9 cellular contexts compared by ENCODE assay signal in the genomic region with DNA sequence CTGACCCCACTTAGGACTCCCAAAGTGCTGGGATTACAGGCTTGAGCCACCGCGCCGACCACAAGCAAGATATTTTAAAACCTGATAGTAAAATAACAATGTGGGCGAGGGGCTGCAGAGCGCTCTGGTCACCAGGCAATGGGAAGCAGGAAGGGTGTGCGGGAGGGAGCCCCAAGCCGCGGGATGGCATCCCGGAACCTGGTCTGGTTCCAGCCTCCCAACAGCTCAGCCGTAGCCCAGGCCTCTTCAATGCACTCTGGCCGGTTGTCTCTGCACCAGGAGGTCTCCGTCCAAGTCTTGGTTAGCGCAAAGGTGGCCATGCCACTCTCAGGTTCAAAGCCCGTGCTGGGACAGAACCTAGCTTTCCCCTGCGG. TPM values are rescaled to one million over a fixed set of nuclear protein-coding genes. Genes with fewer than 3 reads are reported as not detected.
DNase-seq lines count a peak whose midpoint lies in the region; ATAC-seq and TF ChIP-seq lines count a peak whose summit lies in the region.
"Had no signal": no experiment of that assay in that cellular context is flagged by ENCODE, and none has a peak within 500 bp of the region (broad histone marks: within the 10 kb centered on the region; RNA-seq: fewer than 3 reads in every experiment).

No MANE protein-coding gene starts in this region.

- no peaks in the 10 kb centered on the region for H3K9me3 ChIP-seq in SJSA1 (replicated peaks)
- H3K9me3 ChIP-seq in fibroblast of lung (ENCODE audit: control insufficient read depth, insufficient read depth, low read depth, low read length) = no peaks in the 10 kb centered on the region

- H3K27ac ChIP-seq in SJSA1 (no peak overlapping the region), fibroblast of lung (ENCODE audit: insufficient read depth, low read length) (no peak overlapping the region)

- peaks cover 22% of the 10 kb centered on the region for H3K79me2 ChIP-seq in fibroblast of lung (ENCODE audit: control insufficient read depth, insufficient read depth, low read length)

- peak overlapping the region; percentile 59 for H3K4me2 ChIP-seq in fibroblast of lung (ENCODE audit: extremely low read depth, insufficient read depth, low read length)

- DNase-seq in GM06990 (ENCODE audit: extremely low read depth, insufficient read length) (no peak), SJSA1 (ENCODE audit: low read depth in 1 of 2, low spot score in 2 of 2) (no peak), fibroblast of lung (ENCODE audit: low read depth in 2 of 2) (no peak), skeletal muscle cell (ENCODE audit: low read depth) (no peak), NCI-H526 treated with DMSO at 0.1 percent for 48 hours (lab: John Stamatoyannopoulos, UW) (no peak)

- peak overlapping the region; percentile 38 for H2AFZ ChIP-seq in fibroblast of lung (ENCODE audit: low read length)

- H3K27me3 ChIP-seq in GM06990 (replicated peaks; ENCODE audit: control insufficient read depth, insufficient read depth, low read length) (no peaks in the 10 kb centered on the region), SJSA1 (replicated peaks) (no peaks in the 10 kb centered on the region), fibroblast of lung (ENCODE audit: control insufficient read depth, insufficient read depth, low read length) (no peaks in the 10 kb centered on the region)

- no peaks in the 10 kb centered on the region for H4K20me1 ChIP-seq in fibroblast of lung (ENCODE audit: control insufficient read depth, extremely low read depth, insufficient read depth, low read length)

- no peak overlapping the region for H3K9ac ChIP-seq in fibroblast of lung (ENCODE audit: insufficient read depth, low read length)

- ATAC-seq in GM21360 (IDR thresholded peaks at IDR 0.05; ENCODE audit: unreplicated experiment) (no peak), GM18867 (IDR thresholded peaks at IDR 0.05; ENCODE audit: unreplicated experiment) (no peak), GM19035 (IDR thresholded peaks at IDR 0.05; ENCODE audit: unreplicated experiment) (no peak)

- peaks cover 11% of the 10 kb centered on the region for H3K36me3 ChIP-seq in GM06990 (ENCODE audit: control insufficient read depth, insufficient read depth, low read length)
- H3K36me3 ChIP-seq in SJSA1 = peaks cover 10% of the 10 kb centered on the region; the same call in 1 of the 2 replicates
- H3K36me3 ChIP-seq in fibroblast of lung (ENCODE audit: control insufficient read depth, insufficient read depth, low read length) = peaks cover 26% of the 10 kb centered on the region

- H3K4me1 ChIP-seq in SJSA1 (replicated peaks) = peaks cover 21% of the 10 kb centered on the region
- H3K4me1 ChIP-seq in fibroblast of lung (ENCODE audit: control insufficient read depth, extremely low read depth, insufficient read depth, low read length) = peaks cover 8% of the 10 kb centered on the region

- H3K4me3 ChIP-seq in GM06990 (replicated peaks; ENCODE audit: low read depth, low read length) (peak overlapping the region; percentile 61), SJSA1 (peak overlapping the region; percentile 54), fibroblast of lung (replicated peaks in 1 of 4; ENCODE audit: control extremely low read depth in 1 of 4, insufficient read depth in 1 of 4, low read depth in 3 of 4, low read length in 4 of 4) (peak overlapping the region in 2 of 4 experiments; percentile 19 to 79), skeletal muscle cell (ENCODE audit: low read depth, low read length) (peak overlapping the region; percentile 40)

- TF ChIP-seq CTCF in GM06990 (IDR thresholded peaks at IDR 0.05; ENCODE audit: insufficient read depth, low read length, poor library complexity, severe bottlenecking) = no peak
- no peak for TF ChIP-seq CTCF in fibroblast of lung (conservative IDR thresholded peaks at IDR 0.05 in 1 of 2, IDR thresholded peaks at IDR 0.05 in 1 of 2; ENCODE audit: low read depth in 1 of 2, low read length in 2 of 2)

RNA-seq across cellular contexts. Expression of a gene that starts 0.7 kb away (rescaled TPM):
- total RNA-seq in SJSA1 (2014; rRNA removed; shearing (Covaris generic)) = 3.4 and 5.6 TPM in 2 replicates
- total RNA-seq in fibroblast of lung = 15.7 and 21.1 TPM in 2 replicates
- polyA plus RNA-seq in fibroblast of lung = 16.4 and 17.9 TPM in 2 replicates
- 17.5 and 22.4 TPM in 2 replicates for polyA plus RNA-seq in fibroblast of lung (2012)
- 23.5 and 28.3 TPM in 2 replicates for polyA minus RNA-seq in fibroblast of lung (ENCODE audit: low replicate concordance)

RNA-seq across cellular contexts. Expression of a gene that starts 6.3 kb away (rescaled TPM):
- 21.5 and 24.9 TPM in 2 replicates for total RNA-seq in SJSA1 (2014; rRNA removed; shearing (Covaris generic))
- total RNA-seq in fibroblast of lung = 0.26 and 2.8 TPM in 2 replicates
- 0.85 and 2.7 TPM in 2 replicates for polyA plus RNA-seq in fibroblast of lung
- polyA plus RNA-seq in fibroblast of lung (2012) = 1.6 and 6.4 TPM in 2 replicates
- polyA minus RNA-seq in fibroblast of lung (ENCODE audit: low replicate concordance) = 1.0 and 2.9 TPM in 2 replicates

RNA-seq across cellular contexts. Expression of a gene that starts 10.2 kb away (rescaled TPM):
- total RNA-seq in SJSA1 (2014; rRNA removed; shearing (Covaris generic)) = 51.8 and 64.4 TPM in 2 replicates
- total RNA-seq in fibroblast of lung = 63.2 and 96.6 TPM in 2 replicates
- polyA plus RNA-seq in fibroblast of lung = 43.0 and 45.5 TPM in 2 replicates
- polyA plus RNA-seq in fibroblast of lung (2012) = 56.4 and 57.7 TPM in 2 replicates
- polyA minus RNA-seq in fibroblast of lung (ENCODE audit: low replicate concordance) = 52.3 and 62.5 TPM in 2 replicates

RNA-seq across cellular contexts. Expression of a gene that starts 22.8 kb away (rescaled TPM):
- total RNA-seq in SJSA1 (2014; rRNA removed; shearing (Covaris generic)) = not detected in 2 replicates
- total RNA-seq in fibroblast of lung = under 0.01 TPM in 2 replicates
- polyA plus RNA-seq in fibroblast of lung = not detected in 2 replicates
- polyA plus RNA-seq in fibroblast of lung (2012) = 0.12 TPM in 1 of 2 replicates, not detected in the other
- polyA minus RNA-seq in fibroblast of lung (ENCODE audit: low replicate concordance) = not detected in 2 replicates
- total RNA-seq: activated CD8-positive, alpha-beta memory T cell treated with anti-CD3 and anti-CD28 coated beads for 36 hours had no signal

RNA-seq across cellular contexts. Expression of a gene that starts 30.6 kb away (rescaled TPM):
- total RNA-seq in SJSA1 (2014; rRNA removed; shearing (Covaris generic)) = not detected in 2 replicates
- 10.5 and 15.7 TPM in 2 replicates for total RNA-seq in fibroblast of lung
- 9.0 and 12.1 TPM in 2 replicates for polyA plus RNA-seq in fibroblast of lung
- 31.5 and 54.9 TPM in 2 replicates for polyA plus RNA-seq in fibroblast of lung (2012)
- polyA minus RNA-seq in fibroblast of lung (ENCODE audit: low replicate concordance) = 8.6 and 9.9 TPM in 2 replicates
